Comparison of ENCODE assay signal across 30 cellular contexts in genomic region chr11:46178542-46178941, GRCh38.
"Had no signal": no experiment of that assay in that cellular context is flagged by ENCODE, and none has a peak within 500 bp of the region (broad histone marks: within the 10 kb centered on the region; RNA-seq: fewer than 3 reads in every experiment).

No MANE protein-coding gene starts in this region.

- DNase-seq: Kasumi-1, KG1, MG63, NCI-H1048, NCI-H1092 treated with DMSO at 0.1 percent for 48 hours, NCI-H1105 treated with DMSO at 0.1 percent for 48 hours, NCI-H1417, NCI-H1436, NCI-H146, NCI-H1694, NCI-H187, NCI-H2081, NCI-H2171 treated with DMSO at 0.1 percent for 48 hours, NCI-H2227 treated with DMSO at 0.1 percent for 48 hours, NCI-H345, NCI-H446, NCI-H510A treated with DMSO at 0.1 percent for 48 hours, NCI-H524 treated with DMSO at 0.1 percent for 48 hours, NCI-H526 treated with DMSO at 0.1 percent for 48 hours, NCI-H774, PC-9, SHP77, SIG-M5, SJCRH30, SW 1271, T-helper 1 cell had no signal

- H3K4me3 ChIP-seq: MG63, PC-9, SJCRH30, SK-N-MC had no signal

- H3K27ac ChIP-seq: PC-9, RWPE1, SJCRH30, SK-N-MC had no signal

- H3K9me3 ChIP-seq: MG63, SJCRH30 had no signal

- H3K36me3 ChIP-seq: MG63, SJCRH30 had no signal

- ATAC-seq: Panc1, Right ventricle myocardium inferior had no signal

- H3K4me1 ChIP-seq: SJCRH30 had no signal
